ENCODE assay signal across 32 cellular contexts in genomic region chr2:41725901-41726300, GRCh38.
"Had no signal": no experiment of that assay in that cellular context is flagged by ENCODE, and none has a peak within 500 bp of the region (broad histone marks: within the 10 kb centered on the region; RNA-seq: fewer than 3 reads in every experiment).

No MANE protein-coding gene starts in this region.

- H3K27me3 Mint-ChIP-seq: stimulated activated memory B cell treated with anti-CD40 and anti-IgM and Interleukin-4, amounts not matched to agents 10 μg/mL and 1 μg/mL and 100 μg/mL, for 72 hours; stimulated activated naive CD8-positive, alpha-beta T cell treated with anti-CD3 and anti-CD28 coated beads, Interleukin-15, amount 100 ng/mL, for 72 hours; type B pancreatic cell had no signal

- H3K36me3 Mint-ChIP-seq: naive thymus-derived CD4-positive, alpha-beta T cell; natural killer cell; stimulated activated memory B cell treated with anti-CD40 and anti-IgM and Interleukin-4, amounts not matched to agents 10 μg/mL and 1 μg/mL and 100 μg/mL, for 72 hours; type B pancreatic cell had no signal

- H3K4me3 ChIP-seq: pancreas, psoas muscle, skin epidermis, smooth muscle cell, spleen, suprapubic skin, testis, tibial artery, transverse colon, upper lobe of right lung, uterus had no signal

- DNase-seq: naive thymus-derived CD4-positive, alpha-beta T cell; natural killer cell; nephron progenitor cell; nucleus accumbens; pancreas; posterior cingulate gyrus; psoas muscle; right cardiac atrium; spleen; stimulated activated CD4-positive, alpha-beta T cell treated with anti-CD3 and anti-CD28 coated beads, Interleukin-12 subunit alpha, Interleukin-12 subunit beta, amount 100 ng/mL, for 4 hours; stimulated activated CD4-positive, alpha-beta T cell treated with anti-CD3 and anti-CD28 coated beads, Interleukin-1b, Interleukin-23, amount 100 ng/mL, for 48 hours; stimulated activated CD4-positive, alpha-beta T cell treated with anti-CD3 and anti-CD28 coated beads, Interleukin-4, amount 100 ng/mL, for 1 hour; stimulated activated CD4-positive, alpha-beta T cell treated with anti-CD3 and anti-CD28 coated beads, Interleukin-4, amount 100 ng/mL, for 4 hours; stimulated activated CD8-positive, alpha-beta memory T cell treated with anti-CD3 and anti-CD28 coated beads, Interleukin-4, amount 100 ng/mL, for 48 hours; stimulated activated naive CD4-positive, alpha-beta T cell; stimulated activated naive CD8-positive, alpha-beta T cell treated with anti-CD3 and anti-CD28 coated beads, Interleukin-15, amount 100 ng/mL, for 72 hours; stimulated activated naive CD8-positive, alpha-beta T cell treated with anti-CD3 and anti-CD28 coated beads, Interleukin-15, Interleukin-2, amounts not matched to agents 100 U/mL and 50 U/mL, for 24 hours; substantia nigra; testis; tibial artery; transverse colon; upper lobe of right lung; uterus had no signal

- H3K27ac ChIP-seq: neutrophil, pancreas, psoas muscle, skin epidermis, spleen, suprapubic skin, testis, tibial artery, transverse colon, upper lobe of right lung, uterus had no signal

- ATAC-seq: naive thymus-derived CD4-positive, alpha-beta T cell; natural killer cell; pancreas; psoas muscle; right cardiac atrium; sciatic nerve; stimulated activated memory B cell treated with anti-CD40 and anti-IgM and Interleukin-4, amounts not matched to agents 10 μg/mL and 1 μg/mL and 100 μg/mL, for 72 hours; stimulated activated naive CD8-positive, alpha-beta T cell treated with anti-CD3 and anti-CD28 coated beads, Interleukin-15, amount 100 ng/mL, for 72 hours; stimulated activated naive CD8-positive, alpha-beta T cell treated with anti-CD3 and anti-CD28 coated beads, Interleukin-15, Interleukin-2, amounts not matched to agents 100 U/mL and 50 U/mL, for 24 hours; upper lobe of right lung had no signal

- H3K4me2 ChIP-seq: smooth muscle cell had no signal

- H3K4me1 Mint-ChIP-seq: stimulated activated memory B cell treated with anti-CD40 and anti-IgM and Interleukin-4, amounts not matched to agents 10 μg/mL and 1 μg/mL and 100 μg/mL, for 72 hours; stimulated activated naive CD8-positive, alpha-beta T cell treated with anti-CD3 and anti-CD28 coated beads, Interleukin-15, amount 100 ng/mL, for 72 hours had no signal

- H3K27me3 ChIP-seq: neutrophil, pancreas, spleen, suprapubic skin, testis, tibial artery, transverse colon, upper lobe of right lung, uterus had no signal

- H3K36me3 ChIP-seq: neutrophil, pancreas, spleen, suprapubic skin, tibial artery, transverse colon, upper lobe of right lung, uterus had no signal

- H3K4me1 ChIP-seq: pancreas, psoas muscle, transverse colon, uterus had no signal

- FAIRE-seq: pancreas had no signal

- H3K9me3 ChIP-seq: neutrophil, pancreas, psoas muscle, spleen, suprapubic skin, testis, tibial artery, transverse colon, upper lobe of right lung, uterus had no signal

- H3K9me3 Mint-ChIP-seq: natural killer cell; nephron progenitor cell; neural crest cell; stimulated activated memory B cell treated with anti-CD40 and anti-IgM and Interleukin-4, amounts not matched to agents 10 μg/mL and 1 μg/mL and 100 μg/mL, for 72 hours; stimulated activated naive CD8-positive, alpha-beta T cell treated with anti-CD3 and anti-CD28 coated beads, Interleukin-15, amount 100 ng/mL, for 72 hours had no signal

- H3K27ac Mint-ChIP-seq: naive thymus-derived CD4-positive, alpha-beta T cell; natural killer cell; nephron progenitor cell; progenitor cell of endocrine pancreas; stimulated activated memory B cell treated with anti-CD40 and anti-IgM and Interleukin-4, amounts not matched to agents 10 μg/mL and 1 μg/mL and 100 μg/mL, for 72 hours; stimulated activated naive CD8-positive, alpha-beta T cell treated with anti-CD3 and anti-CD28 coated beads, Interleukin-15, amount 100 ng/mL, for 72 hours; type B pancreatic cell had no signal

- H3K4me3 Mint-ChIP-seq: naive thymus-derived CD4-positive, alpha-beta T cell; natural killer cell; nephron progenitor cell; neural crest cell; stimulated activated memory B cell treated with anti-CD40 and anti-IgM and Interleukin-4, amounts not matched to agents 10 μg/mL and 1 μg/mL and 100 μg/mL, for 72 hours; stimulated activated naive CD8-positive, alpha-beta T cell treated with anti-CD3 and anti-CD28 coated beads, Interleukin-15, amount 100 ng/mL, for 72 hours; type B pancreatic cell had no signal
